Comparison of ENCODE assay signal across 17 cellular contexts in the genomic region with DNA sequence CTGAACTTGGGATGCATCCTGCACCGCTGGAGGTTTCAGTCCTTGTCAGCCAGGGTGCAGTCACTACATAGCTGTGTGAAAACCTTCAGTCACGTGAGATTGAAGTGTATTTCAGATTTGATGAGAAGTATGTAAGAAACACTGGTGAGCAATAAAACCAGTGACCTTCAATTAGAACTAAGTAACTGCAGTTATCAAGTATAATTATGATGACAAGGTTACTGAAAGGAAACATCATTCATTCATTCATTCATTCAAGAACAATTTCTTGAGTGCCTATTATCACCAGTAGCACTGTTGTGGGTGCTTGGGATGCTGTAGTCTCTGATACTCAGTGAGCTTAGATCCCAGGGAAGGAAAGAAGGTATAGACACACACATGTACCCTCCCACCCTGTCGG. TPM values are rescaled to one million over a fixed set of nuclear protein-coding genes. Genes with fewer than 3 reads are reported as not detected.
A peak's percentile ranks its signal among the peaks of the same experiment; 100 is the strongest.
DNase-seq lines count a peak whose midpoint lies in the region; ATAC-seq, FAIRE-seq and TF ChIP-seq lines count a peak whose summit lies in the region.
"Had no signal": no experiment of that assay in that cellular context is flagged by ENCODE, and none has a peak within 500 bp of the region (broad histone marks: within the 10 kb centered on the region; RNA-seq: fewer than 3 reads in every experiment).

No MANE protein-coding gene starts in this region.

- CTCF ChIA-PET in WTC11 (lab: Charles Lee) (no interaction called here), HEK293T (lab: Yijun Ruan, JAX) (no interaction called here)

- no peaks in the 10 kb centered on the region for H3K9me3 ChIP-seq in BLaER1 treated with 17β-estradiol and CSF1 and Interleukin-3, amounts not matched to agents 10 nM and 100 nM (replicated peaks in 1 of 11)
- H3K9me3 ChIP-seq: HAP-1, SJCRH30 had no signal

- H3K9ac ChIP-seq in BLaER1 treated with 17β-estradiol and CSF1 and Interleukin-3, amounts not matched to agents 10 nM and 100 nM = peak overlapping the region in 5 of 11 experiments; percentile 8 to 48 (median 16); a peak in 6 of 22 replicates

- no peak for ATAC-seq in WTC11
- no peak for ATAC-seq in GM21737 (IDR thresholded peaks at IDR 0.05; ENCODE audit: unreplicated experiment)

- no peaks in the 10 kb centered on the region for H3K27me3 Mint-ChIP-seq in WTC11 (ENCODE audit: low read depth)

- H3K4me3 Mint-ChIP-seq in WTC11 = no peak overlapping the region

- peak; percentile 13 for FAIRE-seq in GM12891 (lab: Jason Lieb, UNC)

- TF ChIP-seq POLR2A in GM12891 (IDR thresholded peaks at IDR 0.05; ENCODE audit: low read depth, low read length) = no peak

- no peaks in the 10 kb centered on the region for H3K9me3 Mint-ChIP-seq in WTC11

- peaks cover 46 to 67% (median 50%) of the 10 kb centered on the region in 10 experiments for H3K4me1 ChIP-seq in BLaER1 treated with 17β-estradiol and CSF1 and Interleukin-3, amounts not matched to agents 10 nM and 100 nM
- H3K4me1 ChIP-seq: SJCRH30 had no signal

- H4K20me1 ChIP-seq in BLaER1 treated with 17β-estradiol and CSF1 and Interleukin-3, amounts not matched to agents 10 nM and 100 nM = peaks cover 59 to 100% (median 93%) of the 10 kb centered on the region in 11 experiments

- H3K27me3 ChIP-seq in BLaER1 treated with 17β-estradiol and CSF1 and Interleukin-3, amounts not matched to agents 10 nM and 100 nM = no peaks in the 10 kb centered on the region
- H3K27me3 ChIP-seq: SJCRH30 had no signal

- TF ChIP-seq CTCF in WTC11 (IDR thresholded peaks at IDR 0.05) = no peak

- peaks cover 86 to 100% (median 91%) of the 10 kb centered on the region in 11 experiments for H3K36me3 ChIP-seq in BLaER1 treated with 17β-estradiol and CSF1 and Interleukin-3, amounts not matched to agents 10 nM and 100 nM

- peak overlapping the region in 9 of 11 experiments; percentile 48 to 69 (median 57); a peak in 13 of 22 replicates for H3K27ac ChIP-seq in BLaER1 treated with 17β-estradiol and CSF1 and Interleukin-3, amounts not matched to agents 10 nM and 100 nM
- H3K27ac ChIP-seq in epithelial cell of prostate = peak overlapping the region; percentile 77
- H3K27ac ChIP-seq: SJCRH30 had no signal

- H3K36me3 Mint-ChIP-seq in WTC11 = peaks cover 85% of the 10 kb centered on the region

- H3K4me3 ChIP-seq in BLaER1 treated with 17β-estradiol and CSF1 and Interleukin-3, amounts not matched to agents 10 nM and 100 nM = peak overlapping the region in 4 of 10 experiments; percentile 6 to 41 (median 24); a peak in 6 of 20 replicates
- H3K4me3 ChIP-seq: HAP-1, SJCRH30 had no signal

- DNase-seq in GM12891 (ENCODE audit: insufficient read length, low spot score) = no peak
- DNase-seq in WTC11 (ENCODE audit: low spot score) = no peak
- DNase-seq in epithelial cell of prostate (ENCODE audit: low read depth, low spot score) = no peak
- DNase-seq in HEK293T (ENCODE audit: extremely low spot score) = no peak
- DNase-seq in NCI-H748 (lab: John Stamatoyannopoulos, UW; ENCODE audit: unreplicated experiment) = no peak
- DNase-seq: DND-41, KBM-7, NCI-H1436, NCI-H2029, NCI-H2171 treated with DMSO at 0.1 percent for 48 hours, NCI-H446 treated with DMSO at 0.1 percent for 48 hours, NCI-H748 treated with DMSO at 0.1 percent for 48 hours, SJCRH30, SW 1271 had no signal

- peaks cover 53% of the 10 kb centered on the region for H3K4me1 Mint-ChIP-seq in WTC11

- peak overlapping the region; percentile 86; the same call in 1 of the 2 replicates for H3K27ac Mint-ChIP-seq in WTC11

- peak overlapping the region; percentile 67 to 92 (median 78) for H3K4me2 ChIP-seq in BLaER1 treated with 17β-estradiol and CSF1 and Interleukin-3, amounts not matched to agents 10 nM and 100 nM

- POLR2A ChIA-PET in WTC11 (lab: Charles Lee) (no interaction called here), HEK293T (lab: Yijun Ruan, JAX) (no interaction called here)

TF ChIP-seq in GM12891, 5 proteins besides CTCF, POLR2A, EP300 and RAD21:
- TF ChIP-seq PAX5 (IDR thresholded peaks at IDR 0.05; ENCODE audit: insufficient read depth, low read length, severe bottlenecking) (no peak), POLR2AphosphoS5 (IDR thresholded peaks at IDR 0.05; ENCODE audit: low read depth, low read length) (no peak), SPI1 (IDR thresholded peaks at IDR 0.05; ENCODE audit: low read depth, low read length) (no peak), POU2F2 (IDR thresholded peaks at IDR 0.05; ENCODE audit: low read depth, low read length) (no peak), TAF1 (IDR thresholded peaks at IDR 0.05; ENCODE audit: low read depth, low read length) (no peak)
TF ChIP-seq in GM12891: peak in this region for 0.

TF ChIP-seq in WTC11, 78 proteins besides CTCF, POLR2A, EP300 and RAD21 (continues in another document):
- TF ChIP-seq, protein P1, sequence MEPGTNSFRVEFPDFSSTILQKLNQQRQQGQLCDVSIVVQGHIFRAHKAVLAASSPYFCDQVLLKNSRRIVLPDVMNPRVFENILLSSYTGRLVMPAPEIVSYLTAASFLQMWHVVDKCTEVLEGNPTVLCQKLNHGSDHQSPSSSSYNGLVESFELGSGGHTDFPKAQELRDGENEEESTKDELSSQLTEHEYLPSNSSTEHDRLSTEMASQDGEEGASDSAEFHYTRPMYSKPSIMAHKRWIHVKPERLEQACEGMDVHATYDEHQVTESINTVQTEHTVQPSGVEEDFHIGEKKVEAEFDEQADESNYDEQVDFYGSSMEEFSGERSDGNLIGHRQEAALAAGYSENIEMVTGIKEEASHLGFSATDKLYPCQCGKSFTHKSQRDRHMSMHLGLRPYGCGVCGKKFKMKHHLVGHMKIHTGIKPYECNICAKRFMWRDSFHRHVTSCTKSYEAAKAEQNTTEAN (CRISPR knock-in tag; IDR thresholded peaks at IDR 0.05) = no peak
- TF ChIP-seq, protein P2, sequence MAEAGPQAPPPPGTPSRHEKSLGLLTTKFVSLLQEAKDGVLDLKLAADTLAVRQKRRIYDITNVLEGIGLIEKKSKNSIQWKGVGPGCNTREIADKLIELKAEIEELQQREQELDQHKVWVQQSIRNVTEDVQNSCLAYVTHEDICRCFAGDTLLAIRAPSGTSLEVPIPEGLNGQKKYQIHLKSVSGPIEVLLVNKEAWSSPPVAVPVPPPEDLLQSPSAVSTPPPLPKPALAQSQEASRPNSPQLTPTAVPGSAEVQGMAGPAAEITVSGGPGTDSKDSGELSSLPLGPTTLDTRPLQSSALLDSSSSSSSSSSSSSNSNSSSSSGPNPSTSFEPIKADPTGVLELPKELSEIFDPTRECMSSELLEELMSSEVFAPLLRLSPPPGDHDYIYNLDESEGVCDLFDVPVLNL (CRISPR knock-in tag; IDR thresholded peaks at IDR 0.05; ENCODE audit: borderline replicate concordance, low read depth) = no peak
- no peak for TF ChIP-seq GRHL2 (CRISPR knock-in tag; IDR thresholded peaks at IDR 0.05; ENCODE audit: insufficient replicate concordance, severe bottlenecking)

TF ChIP-seq in HEK293T, 16 proteins besides CTCF, POLR2A, EP300 and RAD21:
- no peak for TF ChIP-seq BHLHE40 (IDR thresholded peaks at IDR 0.05; ENCODE audit: borderline replicate concordance)
- no peak for TF ChIP-seq SUZ12 (IDR thresholded peaks at IDR 0.05)
- no peak for TF ChIP-seq L3MBTL2 (conservative IDR thresholded peaks at IDR 0.05)
- TF ChIP-seq, protein P3, sequence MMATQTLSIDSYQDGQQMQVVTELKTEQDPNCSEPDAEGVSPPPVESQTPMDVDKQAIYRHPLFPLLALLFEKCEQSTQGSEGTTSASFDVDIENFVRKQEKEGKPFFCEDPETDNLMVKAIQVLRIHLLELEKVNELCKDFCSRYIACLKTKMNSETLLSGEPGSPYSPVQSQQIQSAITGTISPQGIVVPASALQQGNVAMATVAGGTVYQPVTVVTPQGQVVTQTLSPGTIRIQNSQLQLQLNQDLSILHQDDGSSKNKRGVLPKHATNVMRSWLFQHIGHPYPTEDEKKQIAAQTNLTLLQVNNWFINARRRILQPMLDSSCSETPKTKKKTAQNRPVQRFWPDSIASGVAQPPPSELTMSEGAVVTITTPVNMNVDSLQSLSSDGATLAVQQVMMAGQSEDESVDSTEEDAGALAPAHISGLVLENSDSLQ (IDR thresholded peaks at IDR 0.05) = no peak
- no peak for TF ChIP-seq TARDBP (IDR thresholded peaks at IDR 0.05)
- no peak for TF ChIP-seq FOXM1 (IDR thresholded peaks at IDR 0.05; ENCODE audit: borderline replicate concordance)
- TF ChIP-seq FOXK2 (IDR thresholded peaks at IDR 0.05) = no peak
- no peak for TF ChIP-seq ELF4 (IDR thresholded peaks at IDR 0.05)
- no peak for TF ChIP-seq ZNF384 (IDR thresholded peaks at IDR 0.05)
- no peak for TF ChIP-seq SP1 (IDR thresholded peaks at IDR 0.05)
- no peak for TF ChIP-seq HDGF (IDR thresholded peaks at IDR 0.05; ENCODE audit: borderline replicate concordance)
- no peak for TF ChIP-seq FOXA1 (IDR thresholded peaks at IDR 0.05)
- TF ChIP-seq LEF1 (IDR thresholded peaks at IDR 0.05; ENCODE audit: borderline replicate concordance) = no peak
- TF ChIP-seq ARNT (IDR thresholded peaks at IDR 0.05) = no peak
- TF ChIP-seq NFRKB (IDR thresholded peaks at IDR 0.05) = no peak
- TF ChIP-seq CTBP1 (IDR thresholded peaks at IDR 0.05; ENCODE audit: borderline replicate concordance) = no peak

RNA-seq across cellular contexts. Expression of a gene that starts 33.6 kb away (rescaled TPM):
- polyA plus RNA-seq in GM12891 (2012; ENCODE audit: low read depth, missing spikeins) = 19.9 TPM
- 126 to 133 TPM (median 127 TPM) in 3 replicates for total RNA-seq in WTC11 (2021)

RNA-seq across cellular contexts. Expression of a gene that starts 46.1 kb away (rescaled TPM):
- not detected for polyA plus RNA-seq in GM12891 (2012; ENCODE audit: low read depth, missing spikeins)
- total RNA-seq in WTC11 (2021) = 1.0 to 1.6 TPM (median 1.5 TPM) in 3 replicates
- total RNA-seq: SJCRH30 had no signal
